Comparison of ENCODE assay signal across 1 cellular context in the genomic region with DNA sequence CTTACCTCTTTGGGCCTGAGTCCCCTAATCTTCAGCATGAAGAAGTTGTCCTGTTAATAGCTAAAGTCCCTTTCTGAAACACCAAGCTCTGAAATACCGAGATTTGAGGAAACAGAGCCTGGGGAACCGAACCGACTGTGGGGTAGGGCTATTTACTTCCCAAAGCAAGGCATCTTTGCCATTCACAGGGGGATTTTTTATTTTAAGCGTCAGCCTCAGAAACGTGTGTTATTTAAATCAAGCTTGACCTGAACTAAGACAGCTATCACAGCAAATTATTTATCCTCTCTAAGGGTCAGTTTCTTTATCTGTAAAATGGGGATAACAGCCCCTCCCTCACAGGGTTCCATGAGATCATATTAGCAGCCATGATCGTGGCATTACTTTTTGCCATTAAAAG.
TF ChIP-seq lines count a peak whose summit lies in the region.

No MANE protein-coding gene starts in this region.

TF ChIP-seq in K562, 482 proteins besides CTCF, POLR2A, EP300 and RAD21 (continued from another document and continues in another):
- TF ChIP-seq ETV6 (IDR thresholded peaks at IDR 0.05; ENCODE audit: borderline replicate concordance in 1 of 2, low read depth in 2 of 2, low read length in 1 of 2) (0 out of 4 replicates have a peak, but pooled peaks of 1 of the 2 experiments have one; percentile 7), ETV6 (CRISPR knock-in tag; IDR thresholded peaks at IDR 0.05; ENCODE audit: borderline replicate concordance) (no peak), NCOA6 (IDR thresholded peaks at IDR 0.05) (0 out of 2 replicates have a peak, but pooled peaks have one; percentile 9), TFAM (CRISPR knock-in tag; conservative IDR thresholded peaks at IDR 0.05) (no peak), ZNF436 (CRISPR knock-in tag; IDR thresholded peaks at IDR 0.05) (no peak), PTRF (tag; IDR thresholded peaks at IDR 0.05) (no peak), MCM2 (IDR thresholded peaks at IDR 0.05; ENCODE audit: low read depth) (no peak), GTF2E2 (tag; IDR thresholded peaks at IDR 0.05) (no peak), NBN (IDR thresholded peaks at IDR 0.05; ENCODE audit: low read depth) (no peak), POLR2AphosphoS2 (IDR thresholded peaks at IDR 0.05; ENCODE audit: low read length) (no peak), ADNP (tag; IDR thresholded peaks at IDR 0.05) (peak; percentile 95), ZSCAN29 (IDR thresholded peaks at IDR 0.05) (no peak), KDM1A (IDR thresholded peaks at IDR 0.05) (peak; percentile 78 to 86; a peak in 3 of 4 replicates), CTBP1 (IDR thresholded peaks at IDR 0.05; ENCODE audit: borderline replicate concordance) (no peak), XRCC5 (IDR thresholded peaks at IDR 0.05; ENCODE audit: low read depth, low read length) (no peak), NCOA4 (IDR thresholded peaks at IDR 0.05; ENCODE audit: partially characterized antibody) (no peak), KDM2B (CRISPR knock-in tag; IDR thresholded peaks at IDR 0.05) (no peak), FOSL1 (tag; conservative IDR thresholded peaks at IDR 0.05) (no peak), HNRNPLL (IDR thresholded peaks at IDR 0.05; ENCODE audit: low read depth, low read length, poor library complexity, severe bottlenecking) (no peak), ZNF121 (CRISPR knock-in tag; conservative IDR thresholded peaks at IDR 0.05) (no peak), FOS (IDR thresholded peaks at IDR 0.05; ENCODE audit: extremely low read depth, insufficient read length) (no peak), FUS (optimal IDR thresholded peaks at IDR 0.05; ENCODE audit: low read depth, low read length) (no peak), GABPA (tag; conservative IDR thresholded peaks at IDR 0.05; ENCODE audit: low read depth) (no peak), ZNF668 (CRISPR knock-in tag; IDR thresholded peaks at IDR 0.05) (0 out of 2 replicates have a peak, but pooled peaks have one; percentile 18), KAT8 (IDR thresholded peaks at IDR 0.05; ENCODE audit: low read depth) (no peak), NUFIP1 (IDR thresholded peaks at IDR 0.05; ENCODE audit: partially characterized antibody) (no peak), SPI1 (IDR thresholded peaks at IDR 0.05; ENCODE audit: borderline replicate concordance, low read depth, low read length) (no peak), NELFE (IDR thresholded peaks at IDR 0.05; ENCODE audit: insufficient read depth, insufficient read length) (no peak), POLR3A (IDR thresholded peaks at IDR 0.05; ENCODE audit: borderline replicate concordance, extremely low read depth, insufficient read depth, insufficient read length) (no peak), ZC3H11A (IDR thresholded peaks at IDR 0.05; ENCODE audit: low read depth, low read length) (no peak), SAP30 (IDR thresholded peaks at IDR 0.05; ENCODE audit: borderline replicate concordance, insufficient read depth, low read depth, low read length, poor library complexity, severe bottlenecking) (no peak), PYGO2 (tag; IDR thresholded peaks at IDR 0.05) (no peak), EP400 (IDR thresholded peaks at IDR 0.05) (0 out of 2 replicates have a peak, but pooled peaks have one; percentile 10), MXI1 (IDR thresholded peaks at IDR 0.05; ENCODE audit: low read depth, low read length) (no peak), CHD4 (IDR thresholded peaks at IDR 0.05; ENCODE audit: insufficient read depth, insufficient replicate concordance, low read depth, low read length, poor library complexity, severe bottlenecking) (peak; percentile 89), ARHGAP35 (IDR thresholded peaks at IDR 0.05; ENCODE audit: partially characterized antibody) (no peak)
- TF ChIP-seq, protein P1, sequence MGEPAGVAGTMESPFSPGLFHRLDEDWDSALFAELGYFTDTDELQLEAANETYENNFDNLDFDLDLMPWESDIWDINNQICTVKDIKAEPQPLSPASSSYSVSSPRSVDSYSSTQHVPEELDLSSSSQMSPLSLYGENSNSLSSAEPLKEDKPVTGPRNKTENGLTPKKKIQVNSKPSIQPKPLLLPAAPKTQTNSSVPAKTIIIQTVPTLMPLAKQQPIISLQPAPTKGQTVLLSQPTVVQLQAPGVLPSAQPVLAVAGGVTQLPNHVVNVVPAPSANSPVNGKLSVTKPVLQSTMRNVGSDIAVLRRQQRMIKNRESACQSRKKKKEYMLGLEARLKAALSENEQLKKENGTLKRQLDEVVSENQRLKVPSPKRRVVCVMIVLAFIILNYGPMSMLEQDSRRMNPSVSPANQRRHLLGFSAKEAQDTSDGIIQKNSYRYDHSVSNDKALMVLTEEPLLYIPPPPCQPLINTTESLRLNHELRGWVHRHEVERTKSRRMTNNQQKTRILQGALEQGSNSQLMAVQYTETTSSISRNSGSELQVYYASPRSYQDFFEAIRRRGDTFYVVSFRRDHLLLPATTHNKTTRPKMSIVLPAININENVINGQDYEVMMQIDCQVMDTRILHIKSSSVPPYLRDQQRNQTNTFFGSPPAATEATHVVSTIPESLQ (CRISPR knock-in tag; IDR thresholded peaks at IDR 0.05) = no peak
- TF ChIP-seq, protein P2, sequence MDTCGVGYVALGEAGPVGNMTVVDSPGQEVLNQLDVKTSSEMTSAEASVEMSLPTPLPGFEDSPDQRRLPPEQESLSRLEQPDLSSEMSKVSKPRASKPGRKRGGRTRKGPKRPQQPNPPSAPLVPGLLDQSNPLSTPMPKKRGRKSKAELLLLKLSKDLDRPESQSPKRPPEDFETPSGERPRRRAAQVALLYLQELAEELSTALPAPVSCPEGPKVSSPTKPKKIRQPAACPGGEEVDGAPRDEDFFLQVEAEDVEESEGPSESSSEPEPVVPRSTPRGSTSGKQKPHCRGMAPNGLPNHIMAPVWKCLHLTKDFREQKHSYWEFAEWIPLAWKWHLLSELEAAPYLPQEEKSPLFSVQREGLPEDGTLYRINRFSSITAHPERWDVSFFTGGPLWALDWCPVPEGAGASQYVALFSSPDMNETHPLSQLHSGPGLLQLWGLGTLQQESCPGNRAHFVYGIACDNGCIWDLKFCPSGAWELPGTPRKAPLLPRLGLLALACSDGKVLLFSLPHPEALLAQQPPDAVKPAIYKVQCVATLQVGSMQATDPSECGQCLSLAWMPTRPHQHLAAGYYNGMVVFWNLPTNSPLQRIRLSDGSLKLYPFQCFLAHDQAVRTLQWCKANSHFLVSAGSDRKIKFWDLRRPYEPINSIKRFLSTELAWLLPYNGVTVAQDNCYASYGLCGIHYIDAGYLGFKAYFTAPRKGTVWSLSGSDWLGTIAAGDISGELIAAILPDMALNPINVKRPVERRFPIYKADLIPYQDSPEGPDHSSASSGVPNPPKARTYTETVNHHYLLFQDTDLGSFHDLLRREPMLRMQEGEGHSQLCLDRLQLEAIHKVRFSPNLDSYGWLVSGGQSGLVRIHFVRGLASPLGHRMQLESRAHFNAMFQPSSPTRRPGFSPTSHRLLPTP (IDR thresholded peaks at IDR 0.05; ENCODE audit: borderline replicate concordance, extremely low read depth, insufficient read length) = no peak
- TF ChIP-seq, protein P3, sequence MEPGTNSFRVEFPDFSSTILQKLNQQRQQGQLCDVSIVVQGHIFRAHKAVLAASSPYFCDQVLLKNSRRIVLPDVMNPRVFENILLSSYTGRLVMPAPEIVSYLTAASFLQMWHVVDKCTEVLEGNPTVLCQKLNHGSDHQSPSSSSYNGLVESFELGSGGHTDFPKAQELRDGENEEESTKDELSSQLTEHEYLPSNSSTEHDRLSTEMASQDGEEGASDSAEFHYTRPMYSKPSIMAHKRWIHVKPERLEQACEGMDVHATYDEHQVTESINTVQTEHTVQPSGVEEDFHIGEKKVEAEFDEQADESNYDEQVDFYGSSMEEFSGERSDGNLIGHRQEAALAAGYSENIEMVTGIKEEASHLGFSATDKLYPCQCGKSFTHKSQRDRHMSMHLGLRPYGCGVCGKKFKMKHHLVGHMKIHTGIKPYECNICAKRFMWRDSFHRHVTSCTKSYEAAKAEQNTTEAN (CRISPR knock-in tag; IDR thresholded peaks at IDR 0.05) = 0 out of 2 replicates have a peak, but pooled peaks have one; percentile 33
- TF ChIP-seq, protein P4, sequence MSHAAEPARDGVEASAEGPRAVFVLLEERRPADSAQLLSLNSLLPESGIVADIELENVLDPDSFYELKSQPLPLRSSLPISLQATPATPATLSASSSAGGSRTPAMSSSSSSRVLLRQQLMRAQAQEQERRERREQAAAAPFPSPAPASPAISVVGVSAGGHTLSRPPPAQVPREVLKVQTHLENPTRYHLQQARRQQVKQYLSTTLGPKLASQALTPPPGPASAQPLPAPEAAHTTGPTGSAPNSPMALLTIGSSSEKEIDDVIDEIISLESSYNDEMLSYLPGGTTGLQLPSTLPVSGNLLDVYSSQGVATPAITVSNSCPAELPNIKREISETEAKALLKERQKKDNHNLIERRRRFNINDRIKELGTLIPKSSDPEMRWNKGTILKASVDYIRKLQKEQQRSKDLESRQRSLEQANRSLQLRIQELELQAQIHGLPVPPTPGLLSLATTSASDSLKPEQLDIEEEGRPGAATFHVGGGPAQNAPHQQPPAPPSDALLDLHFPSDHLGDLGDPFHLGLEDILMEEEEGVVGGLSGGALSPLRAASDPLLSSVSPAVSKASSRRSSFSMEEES (CRISPR knock-in tag; IDR thresholded peaks at IDR 0.05) = no peak
- TF ChIP-seq, protein P5, sequence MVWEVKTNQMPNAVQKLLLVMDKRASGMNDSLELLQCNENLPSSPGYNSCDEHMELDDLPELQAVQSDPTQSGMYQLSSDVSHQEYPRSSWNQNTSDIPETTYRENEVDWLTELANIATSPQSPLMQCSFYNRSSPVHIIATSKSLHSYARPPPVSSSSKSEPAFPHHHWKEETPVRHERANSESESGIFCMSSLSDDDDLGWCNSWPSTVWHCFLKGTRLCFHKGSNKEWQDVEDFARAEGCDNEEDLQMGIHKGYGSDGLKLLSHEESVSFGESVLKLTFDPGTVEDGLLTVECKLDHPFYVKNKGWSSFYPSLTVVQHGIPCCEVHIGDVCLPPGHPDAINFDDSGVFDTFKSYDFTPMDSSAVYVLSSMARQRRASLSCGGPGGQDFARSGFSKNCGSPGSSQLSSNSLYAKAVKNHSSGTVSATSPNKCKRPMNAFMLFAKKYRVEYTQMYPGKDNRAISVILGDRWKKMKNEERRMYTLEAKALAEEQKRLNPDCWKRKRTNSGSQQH (CRISPR knock-in tag; IDR thresholded peaks at IDR 0.05) = no peak
- TF ChIP-seq, protein P6, sequence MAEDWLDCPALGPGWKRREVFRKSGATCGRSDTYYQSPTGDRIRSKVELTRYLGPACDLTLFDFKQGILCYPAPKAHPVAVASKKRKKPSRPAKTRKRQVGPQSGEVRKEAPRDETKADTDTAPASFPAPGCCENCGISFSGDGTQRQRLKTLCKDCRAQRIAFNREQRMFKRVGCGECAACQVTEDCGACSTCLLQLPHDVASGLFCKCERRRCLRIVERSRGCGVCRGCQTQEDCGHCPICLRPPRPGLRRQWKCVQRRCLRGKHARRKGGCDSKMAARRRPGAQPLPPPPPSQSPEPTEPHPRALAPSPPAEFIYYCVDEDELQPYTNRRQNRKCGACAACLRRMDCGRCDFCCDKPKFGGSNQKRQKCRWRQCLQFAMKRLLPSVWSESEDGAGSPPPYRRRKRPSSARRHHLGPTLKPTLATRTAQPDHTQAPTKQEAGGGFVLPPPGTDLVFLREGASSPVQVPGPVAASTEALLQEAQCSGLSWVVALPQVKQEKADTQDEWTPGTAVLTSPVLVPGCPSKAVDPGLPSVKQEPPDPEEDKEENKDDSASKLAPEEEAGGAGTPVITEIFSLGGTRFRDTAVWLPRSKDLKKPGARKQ (CRISPR knock-in tag; IDR thresholded peaks at IDR 0.05) = no peak
- TF ChIP-seq, protein P7, sequence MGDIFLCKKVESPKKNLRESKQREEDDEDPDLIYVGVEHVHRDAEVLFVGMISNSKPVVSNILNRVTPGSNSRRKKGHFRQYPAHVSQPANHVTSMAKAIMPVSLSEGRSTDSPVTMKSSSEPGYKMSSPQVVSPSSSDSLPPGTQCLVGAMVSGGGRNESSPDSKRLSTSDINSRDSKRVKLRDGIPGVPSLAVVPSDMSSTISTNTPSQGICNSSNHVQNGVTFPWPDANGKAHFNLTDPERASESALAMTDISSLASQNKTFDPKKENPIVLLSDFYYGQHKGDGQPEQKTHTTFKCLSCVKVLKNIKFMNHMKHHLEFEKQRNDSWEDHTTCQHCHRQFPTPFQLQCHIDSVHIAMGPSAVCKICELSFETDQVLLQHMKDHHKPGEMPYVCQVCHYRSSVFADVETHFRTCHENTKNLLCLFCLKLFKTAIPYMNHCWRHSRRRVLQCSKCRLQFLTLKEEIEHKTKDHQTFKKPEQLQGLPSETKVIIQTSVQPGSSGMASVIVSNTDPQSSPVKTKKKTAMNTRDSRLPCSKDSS (IDR thresholded peaks at IDR 0.05; ENCODE audit: low read depth, partially characterized antibody) = no peak
- TF ChIP-seq, protein P8, sequence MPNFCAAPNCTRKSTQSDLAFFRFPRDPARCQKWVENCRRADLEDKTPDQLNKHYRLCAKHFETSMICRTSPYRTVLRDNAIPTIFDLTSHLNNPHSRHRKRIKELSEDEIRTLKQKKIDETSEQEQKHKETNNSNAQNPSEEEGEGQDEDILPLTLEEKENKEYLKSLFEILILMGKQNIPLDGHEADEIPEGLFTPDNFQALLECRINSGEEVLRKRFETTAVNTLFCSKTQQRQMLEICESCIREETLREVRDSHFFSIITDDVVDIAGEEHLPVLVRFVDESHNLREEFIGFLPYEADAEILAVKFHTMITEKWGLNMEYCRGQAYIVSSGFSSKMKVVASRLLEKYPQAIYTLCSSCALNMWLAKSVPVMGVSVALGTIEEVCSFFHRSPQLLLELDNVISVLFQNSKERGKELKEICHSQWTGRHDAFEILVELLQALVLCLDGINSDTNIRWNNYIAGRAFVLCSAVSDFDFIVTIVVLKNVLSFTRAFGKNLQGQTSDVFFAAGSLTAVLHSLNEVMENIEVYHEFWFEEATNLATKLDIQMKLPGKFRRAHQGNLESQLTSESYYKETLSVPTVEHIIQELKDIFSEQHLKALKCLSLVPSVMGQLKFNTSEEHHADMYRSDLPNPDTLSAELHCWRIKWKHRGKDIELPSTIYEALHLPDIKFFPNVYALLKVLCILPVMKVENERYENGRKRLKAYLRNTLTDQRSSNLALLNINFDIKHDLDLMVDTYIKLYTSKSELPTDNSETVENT (CRISPR knock-in tag; IDR thresholded peaks at IDR 0.05) = no peak
- TF ChIP-seq, protein P9, sequence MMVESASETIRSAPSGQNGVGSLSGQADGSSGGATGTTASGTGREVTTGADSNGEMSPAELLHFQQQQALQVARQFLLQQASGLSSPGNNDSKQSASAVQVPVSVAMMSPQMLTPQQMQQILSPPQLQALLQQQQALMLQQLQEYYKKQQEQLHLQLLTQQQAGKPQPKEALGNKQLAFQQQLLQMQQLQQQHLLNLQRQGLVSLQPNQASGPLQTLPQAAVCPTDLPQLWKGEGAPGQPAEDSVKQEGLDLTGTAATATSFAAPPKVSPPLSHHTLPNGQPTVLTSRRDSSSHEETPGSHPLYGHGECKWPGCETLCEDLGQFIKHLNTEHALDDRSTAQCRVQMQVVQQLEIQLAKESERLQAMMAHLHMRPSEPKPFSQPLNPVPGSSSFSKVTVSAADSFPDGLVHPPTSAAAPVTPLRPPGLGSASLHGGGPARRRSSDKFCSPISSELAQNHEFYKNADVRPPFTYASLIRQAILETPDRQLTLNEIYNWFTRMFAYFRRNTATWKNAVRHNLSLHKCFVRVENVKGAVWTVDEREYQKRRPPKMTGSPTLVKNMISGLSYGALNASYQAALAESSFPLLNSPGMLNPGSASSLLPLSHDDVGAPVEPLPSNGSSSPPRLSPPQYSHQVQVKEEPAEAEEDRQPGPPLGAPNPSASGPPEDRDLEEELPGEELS (CRISPR knock-in tag; IDR thresholded peaks at IDR 0.05; ENCODE audit: borderline replicate concordance) = no peak
